1 cellular context compared by ENCODE assay signal in the genomic region with DNA sequence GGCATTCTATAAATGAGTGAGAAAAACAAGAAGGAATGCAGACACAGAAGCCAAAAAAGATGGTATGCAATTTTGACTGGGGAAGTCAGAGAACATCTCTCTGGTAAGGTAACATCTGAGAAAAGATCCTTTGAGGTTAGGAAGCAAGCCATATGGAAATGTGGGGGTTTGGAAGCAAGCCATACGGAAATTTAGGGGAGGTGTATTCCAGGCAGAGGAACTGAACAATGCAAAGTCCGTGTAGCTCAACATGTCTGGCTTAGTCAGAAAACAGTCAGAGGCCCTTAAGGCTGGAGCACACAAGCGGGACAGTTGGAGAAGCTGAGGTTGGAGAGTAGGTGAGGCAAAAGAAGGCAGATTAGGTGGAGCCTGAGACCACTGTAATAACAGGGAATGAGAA.
TF ChIP-seq lines count a peak whose summit lies in the region.

No MANE protein-coding gene starts in this region.

TF ChIP-seq in H1, 55 proteins besides CTCF, POLR2A, EP300 and RAD21 (continued from another document):
- TF ChIP-seq, protein P1, sequence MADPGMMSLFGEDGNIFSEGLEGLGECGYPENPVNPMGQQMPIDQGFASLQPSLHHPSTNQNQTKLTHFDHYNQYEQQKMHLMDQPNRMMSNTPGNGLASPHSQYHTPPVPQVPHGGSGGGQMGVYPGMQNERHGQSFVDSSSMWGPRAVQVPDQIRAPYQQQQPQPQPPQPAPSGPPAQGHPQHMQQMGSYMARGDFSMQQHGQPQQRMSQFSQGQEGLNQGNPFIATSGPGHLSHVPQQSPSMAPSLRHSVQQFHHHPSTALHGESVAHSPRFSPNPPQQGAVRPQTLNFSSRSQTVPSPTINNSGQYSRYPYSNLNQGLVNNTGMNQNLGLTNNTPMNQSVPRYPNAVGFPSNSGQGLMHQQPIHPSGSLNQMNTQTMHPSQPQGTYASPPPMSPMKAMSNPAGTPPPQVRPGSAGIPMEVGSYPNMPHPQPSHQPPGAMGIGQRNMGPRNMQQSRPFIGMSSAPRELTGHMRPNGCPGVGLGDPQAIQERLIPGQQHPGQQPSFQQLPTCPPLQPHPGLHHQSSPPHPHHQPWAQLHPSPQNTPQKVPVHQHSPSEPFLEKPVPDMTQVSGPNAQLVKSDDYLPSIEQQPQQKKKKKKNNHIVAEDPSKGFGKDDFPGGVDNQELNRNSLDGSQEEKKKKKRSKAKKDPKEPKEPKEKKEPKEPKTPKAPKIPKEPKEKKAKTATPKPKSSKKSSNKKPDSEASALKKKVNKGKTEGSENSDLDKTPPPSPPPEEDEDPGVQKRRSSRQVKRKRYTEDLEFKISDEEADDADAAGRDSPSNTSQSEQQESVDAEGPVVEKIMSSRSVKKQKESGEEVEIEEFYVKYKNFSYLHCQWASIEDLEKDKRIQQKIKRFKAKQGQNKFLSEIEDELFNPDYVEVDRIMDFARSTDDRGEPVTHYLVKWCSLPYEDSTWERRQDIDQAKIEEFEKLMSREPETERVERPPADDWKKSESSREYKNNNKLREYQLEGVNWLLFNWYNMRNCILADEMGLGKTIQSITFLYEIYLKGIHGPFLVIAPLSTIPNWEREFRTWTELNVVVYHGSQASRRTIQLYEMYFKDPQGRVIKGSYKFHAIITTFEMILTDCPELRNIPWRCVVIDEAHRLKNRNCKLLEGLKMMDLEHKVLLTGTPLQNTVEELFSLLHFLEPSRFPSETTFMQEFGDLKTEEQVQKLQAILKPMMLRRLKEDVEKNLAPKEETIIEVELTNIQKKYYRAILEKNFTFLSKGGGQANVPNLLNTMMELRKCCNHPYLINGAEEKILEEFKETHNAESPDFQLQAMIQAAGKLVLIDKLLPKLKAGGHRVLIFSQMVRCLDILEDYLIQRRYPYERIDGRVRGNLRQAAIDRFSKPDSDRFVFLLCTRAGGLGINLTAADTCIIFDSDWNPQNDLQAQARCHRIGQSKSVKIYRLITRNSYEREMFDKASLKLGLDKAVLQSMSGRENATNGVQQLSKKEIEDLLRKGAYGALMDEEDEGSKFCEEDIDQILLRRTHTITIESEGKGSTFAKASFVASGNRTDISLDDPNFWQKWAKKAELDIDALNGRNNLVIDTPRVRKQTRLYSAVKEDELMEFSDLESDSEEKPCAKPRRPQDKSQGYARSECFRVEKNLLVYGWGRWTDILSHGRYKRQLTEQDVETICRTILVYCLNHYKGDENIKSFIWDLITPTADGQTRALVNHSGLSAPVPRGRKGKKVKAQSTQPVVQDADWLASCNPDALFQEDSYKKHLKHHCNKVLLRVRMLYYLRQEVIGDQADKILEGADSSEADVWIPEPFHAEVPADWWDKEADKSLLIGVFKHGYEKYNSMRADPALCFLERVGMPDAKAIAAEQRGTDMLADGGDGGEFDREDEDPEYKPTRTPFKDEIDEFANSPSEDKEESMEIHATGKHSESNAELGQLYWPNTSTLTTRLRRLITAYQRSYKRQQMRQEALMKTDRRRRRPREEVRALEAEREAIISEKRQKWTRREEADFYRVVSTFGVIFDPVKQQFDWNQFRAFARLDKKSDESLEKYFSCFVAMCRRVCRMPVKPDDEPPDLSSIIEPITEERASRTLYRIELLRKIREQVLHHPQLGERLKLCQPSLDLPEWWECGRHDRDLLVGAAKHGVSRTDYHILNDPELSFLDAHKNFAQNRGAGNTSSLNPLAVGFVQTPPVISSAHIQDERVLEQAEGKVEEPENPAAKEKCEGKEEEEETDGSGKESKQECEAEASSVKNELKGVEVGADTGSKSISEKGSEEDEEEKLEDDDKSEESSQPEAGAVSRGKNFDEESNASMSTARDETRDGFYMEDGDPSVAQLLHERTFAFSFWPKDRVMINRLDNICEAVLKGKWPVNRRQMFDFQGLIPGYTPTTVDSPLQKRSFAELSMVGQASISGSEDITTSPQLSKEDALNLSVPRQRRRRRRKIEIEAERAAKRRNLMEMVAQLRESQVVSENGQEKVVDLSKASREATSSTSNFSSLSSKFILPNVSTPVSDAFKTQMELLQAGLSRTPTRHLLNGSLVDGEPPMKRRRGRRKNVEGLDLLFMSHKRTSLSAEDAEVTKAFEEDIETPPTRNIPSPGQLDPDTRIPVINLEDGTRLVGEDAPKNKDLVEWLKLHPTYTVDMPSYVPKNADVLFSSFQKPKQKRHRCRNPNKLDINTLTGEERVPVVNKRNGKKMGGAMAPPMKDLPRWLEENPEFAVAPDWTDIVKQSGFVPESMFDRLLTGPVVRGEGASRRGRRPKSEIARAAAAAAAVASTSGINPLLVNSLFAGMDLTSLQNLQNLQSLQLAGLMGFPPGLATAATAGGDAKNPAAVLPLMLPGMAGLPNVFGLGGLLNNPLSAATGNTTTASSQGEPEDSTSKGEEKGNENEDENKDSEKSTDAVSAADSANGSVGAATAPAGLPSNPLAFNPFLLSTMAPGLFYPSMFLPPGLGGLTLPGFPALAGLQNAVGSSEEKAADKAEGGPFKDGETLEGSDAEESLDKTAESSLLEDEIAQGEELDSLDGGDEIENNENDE (IDR thresholded peaks at IDR 0.05; ENCODE audit: insufficient replicate concordance, low read length) = no peak
- TF ChIP-seq YY1 (IDR thresholded peaks at IDR 0.05; ENCODE audit: low read depth, low read length) = no peak
